In the genomic region with DNA sequence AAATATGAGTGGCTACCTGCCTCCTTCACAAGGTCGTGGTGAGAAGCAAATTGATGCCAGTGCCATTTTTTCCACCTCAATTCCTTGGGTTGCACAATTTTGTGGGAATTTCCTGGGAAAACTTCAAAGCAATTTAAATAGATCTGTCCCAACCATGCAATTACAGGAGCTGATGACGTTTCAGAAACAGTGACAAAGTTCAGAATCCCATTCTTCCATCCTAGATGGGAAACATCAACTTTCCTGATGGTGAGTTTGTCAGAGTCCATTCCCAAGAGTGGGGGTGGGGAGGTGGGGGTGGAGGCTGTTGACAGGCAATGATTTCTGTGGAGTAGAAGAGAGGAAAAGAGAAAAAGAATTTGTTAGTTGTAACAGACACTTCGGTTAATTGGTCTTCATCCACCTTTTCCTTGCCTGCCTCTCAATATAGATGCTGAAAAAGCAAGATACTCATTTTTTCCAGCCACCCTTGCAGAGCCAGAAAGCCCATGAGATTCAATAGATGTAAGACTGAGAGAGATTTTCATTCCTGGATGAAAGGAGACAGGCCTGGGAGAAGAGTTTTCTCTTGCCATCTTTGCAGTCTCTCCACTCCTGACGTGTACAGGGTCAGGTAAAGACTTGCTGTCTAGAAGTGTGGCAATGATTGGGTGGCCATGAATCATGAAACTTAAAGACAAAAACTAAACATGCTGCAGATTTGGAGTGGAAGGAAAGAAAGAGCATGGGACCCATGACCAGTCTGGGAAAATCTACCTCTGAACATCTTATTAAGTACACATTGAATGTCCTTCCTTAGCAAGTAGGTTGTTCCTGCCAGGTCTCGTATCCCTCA, we compare ENCODE assay signal across 1 cellular context.
A peak's percentile ranks its signal among the peaks of the same experiment; 100 is the strongest.
TF ChIP-seq lines count a peak whose summit lies in the region.

No MANE protein-coding gene starts in this region.

TF ChIP-seq in HepG2, 621 proteins besides CTCF, POLR2A, EP300 and RAD21 (continued from another document and continues in another):
- TF ChIP-seq, protein P1, sequence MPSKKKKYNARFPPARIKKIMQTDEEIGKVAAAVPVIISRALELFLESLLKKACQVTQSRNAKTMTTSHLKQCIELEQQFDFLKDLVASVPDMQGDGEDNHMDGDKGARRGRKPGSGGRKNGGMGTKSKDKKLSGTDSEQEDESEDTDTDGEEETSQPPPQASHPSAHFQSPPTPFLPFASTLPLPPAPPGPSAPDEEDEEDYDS (CRISPR knock-in tag; IDR thresholded peaks at IDR 0.05) = peak; percentile 74
- no peak for TF ChIP-seq MXI1 (IDR thresholded peaks at IDR 0.05; ENCODE audit: borderline replicate concordance, low read depth, low read length)
- TF ChIP-seq, protein P2, sequence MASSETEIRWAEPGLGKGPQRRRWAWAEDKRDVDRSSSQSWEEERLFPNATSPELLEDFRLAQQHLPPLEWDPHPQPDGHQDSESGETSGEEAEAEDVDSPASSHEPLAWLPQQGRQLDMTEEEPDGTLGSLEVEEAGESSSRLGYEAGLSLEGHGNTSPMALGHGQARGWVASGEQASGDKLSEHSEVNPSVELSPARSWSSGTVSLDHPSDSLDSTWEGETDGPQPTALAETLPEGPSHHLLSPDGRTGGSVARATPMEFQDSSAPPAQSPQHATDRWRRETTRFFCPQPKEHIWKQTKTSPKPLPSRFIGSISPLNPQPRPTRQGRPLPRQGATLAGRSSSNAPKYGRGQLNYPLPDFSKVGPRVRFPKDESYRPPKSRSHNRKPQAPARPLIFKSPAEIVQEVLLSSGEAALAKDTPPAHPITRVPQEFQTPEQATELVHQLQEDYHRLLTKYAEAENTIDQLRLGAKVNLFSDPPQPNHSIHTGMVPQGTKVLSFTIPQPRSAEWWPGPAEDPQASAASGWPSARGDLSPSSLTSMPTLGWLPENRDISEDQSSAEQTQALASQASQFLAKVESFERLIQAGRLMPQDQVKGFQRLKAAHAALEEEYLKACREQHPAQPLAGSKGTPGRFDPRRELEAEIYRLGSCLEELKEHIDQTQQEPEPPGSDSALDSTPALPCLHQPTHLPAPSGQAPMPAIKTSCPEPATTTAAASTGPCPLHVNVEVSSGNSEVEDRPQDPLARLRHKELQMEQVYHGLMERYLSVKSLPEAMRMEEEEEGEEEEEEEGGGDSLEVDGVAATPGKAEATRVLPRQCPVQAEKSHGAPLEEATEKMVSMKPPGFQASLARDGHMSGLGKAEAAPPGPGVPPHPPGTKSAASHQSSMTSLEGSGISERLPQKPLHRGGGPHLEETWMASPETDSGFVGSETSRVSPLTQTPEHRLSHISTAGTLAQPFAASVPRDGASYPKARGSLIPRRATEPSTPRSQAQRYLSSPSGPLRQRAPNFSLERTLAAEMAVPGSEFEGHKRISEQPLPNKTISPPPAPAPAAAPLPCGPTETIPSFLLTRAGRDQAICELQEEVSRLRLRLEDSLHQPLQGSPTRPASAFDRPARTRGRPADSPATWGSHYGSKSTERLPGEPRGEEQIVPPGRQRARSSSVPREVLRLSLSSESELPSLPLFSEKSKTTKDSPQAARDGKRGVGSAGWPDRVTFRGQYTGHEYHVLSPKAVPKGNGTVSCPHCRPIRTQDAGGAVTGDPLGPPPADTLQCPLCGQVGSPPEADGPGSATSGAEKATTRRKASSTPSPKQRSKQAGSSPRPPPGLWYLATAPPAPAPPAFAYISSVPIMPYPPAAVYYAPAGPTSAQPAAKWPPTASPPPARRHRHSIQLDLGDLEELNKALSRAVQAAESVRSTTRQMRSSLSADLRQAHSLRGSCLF (CRISPR knock-in tag; IDR thresholded peaks at IDR 0.05; ENCODE audit: borderline replicate concordance) = no peak
- TF ChIP-seq, protein P3, sequence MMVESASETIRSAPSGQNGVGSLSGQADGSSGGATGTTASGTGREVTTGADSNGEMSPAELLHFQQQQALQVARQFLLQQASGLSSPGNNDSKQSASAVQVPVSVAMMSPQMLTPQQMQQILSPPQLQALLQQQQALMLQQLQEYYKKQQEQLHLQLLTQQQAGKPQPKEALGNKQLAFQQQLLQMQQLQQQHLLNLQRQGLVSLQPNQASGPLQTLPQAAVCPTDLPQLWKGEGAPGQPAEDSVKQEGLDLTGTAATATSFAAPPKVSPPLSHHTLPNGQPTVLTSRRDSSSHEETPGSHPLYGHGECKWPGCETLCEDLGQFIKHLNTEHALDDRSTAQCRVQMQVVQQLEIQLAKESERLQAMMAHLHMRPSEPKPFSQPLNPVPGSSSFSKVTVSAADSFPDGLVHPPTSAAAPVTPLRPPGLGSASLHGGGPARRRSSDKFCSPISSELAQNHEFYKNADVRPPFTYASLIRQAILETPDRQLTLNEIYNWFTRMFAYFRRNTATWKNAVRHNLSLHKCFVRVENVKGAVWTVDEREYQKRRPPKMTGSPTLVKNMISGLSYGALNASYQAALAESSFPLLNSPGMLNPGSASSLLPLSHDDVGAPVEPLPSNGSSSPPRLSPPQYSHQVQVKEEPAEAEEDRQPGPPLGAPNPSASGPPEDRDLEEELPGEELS (CRISPR knock-in tag; IDR thresholded peaks at IDR 0.05) = peak; percentile 85
- TF ChIP-seq SALL1 (CRISPR knock-in tag; IDR thresholded peaks at IDR 0.05) = peak; percentile 60; the same call in 1 of the 2 replicates
- TF ChIP-seq GTF3A (CRISPR knock-in tag; conservative IDR thresholded peaks at IDR 0.05) = no peak
- peak; percentile 21; the same call in 1 of the 2 replicates for TF ChIP-seq YEATS2 (CRISPR knock-in tag; IDR thresholded peaks at IDR 0.05; ENCODE audit: borderline replicate concordance)
- TF ChIP-seq ZNF138 (CRISPR knock-in tag; IDR thresholded peaks at IDR 0.05; ENCODE audit: low read depth) = no peak
- no peak for TF ChIP-seq SMARCE1 (IDR thresholded peaks at IDR 0.05; ENCODE audit: borderline replicate concordance)
- TF ChIP-seq RBAK (CRISPR knock-in tag; IDR thresholded peaks at IDR 0.05) = no peak
- TF ChIP-seq SATB2 (CRISPR knock-in tag; IDR thresholded peaks at IDR 0.05) = no peak
- TF ChIP-seq ZFP36L2 (CRISPR knock-in tag; IDR thresholded peaks at IDR 0.05) = no peak
- no peak; the same call in 1 of the 2 replicates for TF ChIP-seq ZNF501 (CRISPR knock-in tag; IDR thresholded peaks at IDR 0.05)
- TF ChIP-seq SP5 (CRISPR knock-in tag; IDR thresholded peaks at IDR 0.05; ENCODE audit: borderline replicate concordance, low read depth) = no peak
- TF ChIP-seq NFE2L1 (CRISPR knock-in tag; IDR thresholded peaks at IDR 0.05; ENCODE audit: borderline replicate concordance) = no peak
- no peak for TF ChIP-seq DMTF1 (CRISPR knock-in tag; IDR thresholded peaks at IDR 0.05)
- no peak for TF ChIP-seq ZNF563 (CRISPR knock-in tag; IDR thresholded peaks at IDR 0.05)
- no peak for TF ChIP-seq KLF6 (CRISPR knock-in tag; IDR thresholded peaks at IDR 0.05)
- TF ChIP-seq SYNCRIP (IDR thresholded peaks at IDR 0.05; ENCODE audit: insufficient read depth, low read depth, low read length) = no peak
- peak; percentile 91 for TF ChIP-seq ATF1 (CRISPR knock-in tag; IDR thresholded peaks at IDR 0.05)
- no peak for TF ChIP-seq ZFAT (CRISPR knock-in tag; conservative IDR thresholded peaks at IDR 0.05)
- no peak for TF ChIP-seq JARID2 (CRISPR knock-in tag; IDR thresholded peaks at IDR 0.05; ENCODE audit: insufficient replicate concordance)
- TF ChIP-seq ZBTB25 (CRISPR knock-in tag; IDR thresholded peaks at IDR 0.05) = no peak; the same call in 1 of the 2 replicates
- TF ChIP-seq FLYWCH1 (CRISPR knock-in tag; IDR thresholded peaks at IDR 0.05) = no peak
- TF ChIP-seq GLMP (CRISPR knock-in tag; IDR thresholded peaks at IDR 0.05; ENCODE audit: borderline replicate concordance) = no peak
- TF ChIP-seq ZNF143 (CRISPR knock-in tag; IDR thresholded peaks at IDR 0.05) = no peak
- TF ChIP-seq THRA (CRISPR knock-in tag; IDR thresholded peaks at IDR 0.05; ENCODE audit: borderline replicate concordance) = peak; percentile 69
- TF ChIP-seq ZSCAN25 (CRISPR knock-in tag; IDR thresholded peaks at IDR 0.05) = peak; percentile 21; the same call in 1 of the 2 replicates
- TF ChIP-seq ISL2 (CRISPR knock-in tag; IDR thresholded peaks at IDR 0.05) = peak; percentile 90
- TF ChIP-seq ZNF564 (CRISPR knock-in tag; IDR thresholded peaks at IDR 0.05) = no peak
- TF ChIP-seq, protein P4, sequence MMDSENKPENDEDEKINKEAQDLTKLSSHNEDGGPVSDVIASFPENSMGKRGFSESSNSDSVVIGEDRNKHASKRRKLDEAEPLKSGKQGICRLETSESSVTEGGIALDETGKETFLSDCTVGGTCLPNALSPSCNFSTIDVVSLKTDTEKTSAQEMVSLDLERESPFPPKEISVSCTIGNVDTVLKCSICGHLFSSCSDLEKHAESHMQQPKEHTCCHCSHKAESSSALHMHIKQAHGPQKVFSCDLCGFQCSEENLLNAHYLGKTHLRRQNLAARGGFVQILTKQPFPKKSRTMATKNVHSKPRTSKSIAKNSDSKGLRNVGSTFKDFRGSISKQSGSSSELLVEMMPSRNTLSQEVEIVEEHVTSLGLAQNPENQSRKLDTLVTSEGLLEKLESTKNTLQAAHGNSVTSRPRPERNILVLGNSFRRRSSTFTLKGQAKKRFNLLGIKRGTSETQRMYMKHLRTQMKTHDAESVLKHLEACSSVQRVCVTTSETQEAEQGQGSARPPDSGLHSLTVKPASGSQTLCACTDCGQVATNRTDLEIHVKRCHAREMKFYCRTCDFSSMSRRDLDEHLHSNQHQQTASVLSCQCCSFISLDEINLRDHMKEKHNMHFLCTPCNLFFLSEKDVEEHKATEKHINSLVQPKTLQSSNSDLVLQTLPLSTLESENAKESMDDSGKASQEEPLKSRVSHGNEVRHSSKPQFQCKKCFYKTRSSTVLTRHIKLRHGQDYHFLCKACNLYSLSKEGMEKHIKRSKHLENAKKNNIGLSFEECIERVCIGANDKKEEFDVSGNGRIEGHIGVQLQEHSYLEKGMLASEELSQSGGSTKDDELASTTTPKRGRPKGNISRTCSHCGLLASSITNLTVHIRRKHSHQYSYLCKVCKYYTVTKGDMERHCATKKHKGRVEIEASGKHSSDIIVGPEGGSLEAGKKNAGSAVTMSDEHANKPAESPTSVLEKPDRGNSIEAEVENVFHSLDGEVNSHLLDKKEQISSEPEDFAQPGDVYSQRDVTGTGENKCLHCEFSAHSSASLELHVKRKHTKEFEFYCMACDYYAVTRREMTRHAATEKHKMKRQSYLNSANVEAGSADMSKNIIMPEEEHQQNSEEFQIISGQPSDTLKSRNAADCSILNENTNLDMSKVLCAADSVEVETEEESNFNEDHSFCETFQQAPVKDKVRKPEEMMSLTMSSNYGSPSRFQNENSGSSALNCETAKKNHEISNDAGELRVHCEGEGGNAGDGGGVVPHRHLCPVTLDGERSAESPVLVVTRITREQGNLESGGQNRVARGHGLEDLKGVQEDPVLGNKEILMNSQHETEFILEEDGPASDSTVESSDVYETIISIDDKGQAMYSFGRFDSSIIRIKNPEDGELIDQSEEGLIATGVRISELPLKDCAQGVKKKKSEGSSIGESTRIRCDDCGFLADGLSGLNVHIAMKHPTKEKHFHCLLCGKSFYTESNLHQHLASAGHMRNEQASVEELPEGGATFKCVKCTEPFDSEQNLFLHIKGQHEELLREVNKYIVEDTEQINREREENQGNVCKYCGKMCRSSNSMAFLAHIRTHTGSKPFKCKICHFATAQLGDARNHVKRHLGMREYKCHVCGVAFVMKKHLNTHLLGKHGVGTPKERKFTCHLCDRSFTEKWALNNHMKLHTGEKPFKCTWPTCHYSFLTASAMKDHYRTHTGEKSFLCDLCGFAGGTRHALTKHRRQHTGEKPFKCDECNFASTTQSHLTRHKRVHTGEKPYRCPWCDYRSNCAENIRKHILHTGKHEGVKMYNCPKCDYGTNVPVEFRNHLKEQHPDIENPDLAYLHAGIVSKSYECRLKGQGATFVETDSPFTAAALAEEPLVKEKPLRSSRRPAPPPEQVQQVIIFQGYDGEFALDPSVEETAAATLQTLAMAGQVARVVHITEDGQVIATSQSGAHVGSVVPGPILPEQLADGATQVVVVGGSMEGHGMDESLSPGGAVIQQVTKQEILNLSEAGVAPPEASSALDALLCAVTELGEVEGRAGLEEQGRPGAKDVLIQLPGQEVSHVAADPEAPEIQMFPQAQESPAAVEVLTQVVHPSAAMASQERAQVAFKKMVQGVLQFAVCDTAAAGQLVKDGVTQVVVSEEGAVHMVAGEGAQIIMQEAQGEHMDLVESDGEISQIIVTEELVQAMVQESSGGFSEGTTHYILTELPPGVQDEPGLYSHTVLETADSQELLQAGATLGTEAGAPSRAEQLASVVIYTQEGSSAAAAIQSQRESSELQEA (CRISPR knock-in tag; IDR thresholded peaks at IDR 0.05; ENCODE audit: not compliant biosample characterization) = no peak
- peak; percentile 22; the same call in 1 of the 2 replicates for TF ChIP-seq PITX1 (CRISPR knock-in tag; IDR thresholded peaks at IDR 0.05)
